ENCODE assay signal across 8 cellular contexts in the genomic region with DNA sequence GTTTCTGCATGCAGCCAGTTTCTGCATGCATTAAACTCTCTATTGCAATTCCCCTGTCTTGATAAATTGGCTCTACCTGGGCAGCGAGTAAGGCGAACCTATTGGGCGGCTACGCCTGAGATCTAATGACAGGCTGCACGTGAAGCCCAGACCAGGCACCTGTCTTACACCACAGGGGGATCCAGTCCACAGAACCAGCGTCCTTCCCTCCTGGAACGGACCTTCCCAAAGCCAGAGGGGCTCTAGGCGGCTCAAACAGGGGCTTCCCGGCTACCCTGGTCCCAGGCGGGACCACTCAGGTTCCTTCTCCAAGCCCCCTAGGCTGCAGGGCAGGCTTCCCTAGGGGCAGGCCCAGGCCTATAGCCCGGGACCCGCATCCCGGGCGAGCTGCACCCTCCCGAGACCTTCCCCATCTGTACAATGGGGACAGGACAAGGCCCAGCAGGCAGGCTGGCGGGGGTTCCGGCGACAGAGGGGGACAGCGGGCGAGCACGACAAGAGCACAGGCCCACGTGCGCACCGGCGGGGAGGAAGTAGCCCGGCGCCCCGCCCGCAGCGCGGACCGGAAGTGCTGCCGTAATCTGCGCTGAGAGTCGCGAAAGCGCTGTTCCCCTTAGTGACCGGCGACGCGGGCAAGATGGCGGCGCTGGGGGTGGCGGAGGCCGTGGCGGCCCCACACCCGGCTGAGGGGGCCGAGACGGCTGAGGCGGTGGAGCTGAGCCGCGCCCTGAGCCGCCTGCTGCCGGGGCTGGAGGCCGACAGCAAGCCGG. TPM values are rescaled to one million over a fixed set of nuclear protein-coding genes. Genes with fewer than 3 reads are reported as not detected.
A peak's percentile ranks its signal among the peaks of the same experiment; 100 is the strongest.
DNase-seq lines count a peak whose midpoint lies in the region; ATAC-seq and TF ChIP-seq lines count a peak whose summit lies in the region.

TSS of gene DNAAF5 (plus strand) at position 616 of the 770 bp plus-strand sequence. CDS start at position 638, 22 bp downstream.

- peak within 1 kb of the TSS; percentile 49 for H3K4me2 ChIP-seq in neural cell (ENCODE audit: low read length)

- H3K27ac ChIP-seq in KOPT-K1 (ENCODE audit: low read depth, low read length, poor library complexity, severe bottlenecking) (peak within 1 kb of the TSS; percentile 86), neural cell (ENCODE audit: low read length) (peak within 1 kb of the TSS; percentile 39)

- H3K4me3 ChIP-seq in fibroblast of the aortic adventitia (ENCODE audit: low read depth, low read length) (peak within 1 kb of the TSS; percentile 73), neural cell (ENCODE audit: low read length) (peak within 1 kb of the TSS; percentile 76)

- H3K4me1 Mint-ChIP-seq in activated T-helper 2 cell treated with anti-CD3 and anti-CD28 coated beads, Interferon-gamma antibody, Interleukin-2, Interleukin-4, amounts not matched to agents 10 μg/mL and 5 μg/mL and 100 μg/mL, durations not matched to agents 14 hours and 24 hours and 36 hours (ENCODE audit: low read depth) = peaks cover 17% of the 10 kb centered on the region
- H3K4me1 Mint-ChIP-seq in stimulated activated naive CD8-positive, alpha-beta T cell treated with anti-CD3 and anti-CD28 coated beads, Interleukin-15, amount 100 ng/mL, for 72 hours = peaks cover 58% of the 10 kb centered on the region

- peaks cover 63% of the 10 kb centered on the region for H3K36me3 ChIP-seq in KOPT-K1 (ENCODE audit: insufficient read depth, low read length)
- H3K36me3 ChIP-seq in neural cell (ENCODE audit: insufficient read depth, low read length) = no peaks in the 10 kb centered on the region

- peak within 1 kb of the TSS; percentile 70 for H3K9ac ChIP-seq in neural cell (ENCODE audit: low read length)

- H3K4me3 Mint-ChIP-seq in activated T-helper 2 cell treated with anti-CD3 and anti-CD28 coated beads, Interferon-gamma antibody, Interleukin-2, Interleukin-4, amounts not matched to agents 10 μg/mL and 5 μg/mL and 100 μg/mL, durations not matched to agents 14 hours and 24 hours and 36 hours (ENCODE audit: low read depth) = peak within 1 kb of the TSS; percentile 92
- peak within 1 kb of the TSS; percentile 91 to 97 for H3K4me3 Mint-ChIP-seq in stimulated activated naive CD8-positive, alpha-beta T cell treated with anti-CD3 and anti-CD28 coated beads, Interleukin-15, amount 100 ng/mL, for 72 hours

- intact Hi-C loops in activated T-helper 2 cell treated with anti-CD3 and anti-CD28 coated beads, Interferon-gamma antibody, Interleukin-2, Interleukin-4, amounts not matched to agents 10 μg/mL and 5 μg/mL and 100 μg/mL, durations not matched to agents 14 hours and 24 hours and 36 hours (cut with micrococcal nuclease) = loop anchor here (1.0 to 5.0 kb wide), 4 partner anchors 91 to 207 kb away; partner anchors contain the start of gene PDGFA

- TF ChIP-seq CTCF in fibroblast of the aortic adventitia (IDR thresholded peaks at IDR 0.05; ENCODE audit: insufficient read depth, low read length) = no peak
- no peak for TF ChIP-seq CTCF in neural cell (IDR thresholded peaks at IDR 0.05; ENCODE audit: poor library complexity, severe bottlenecking)

- H4K20me1 ChIP-seq in neural cell (ENCODE audit: insufficient read depth) = no peaks in the 10 kb centered on the region

- ATAC-seq in GM21825 (IDR thresholded peaks at IDR 0.05; ENCODE audit: unreplicated experiment) = peak; percentile 78
- peak; percentile 92 for ATAC-seq in stimulated activated naive CD8-positive, alpha-beta T cell treated with anti-CD3 and anti-CD28 coated beads, Interleukin-15, amount 100 ng/mL, for 72 hours

- H3K9me3 ChIP-seq in KOPT-K1 (ENCODE audit: insufficient read depth, low read length, poor library complexity, severe bottlenecking) (peaks cover 49% of the 10 kb centered on the region), neural cell (ENCODE audit: low read length) (peaks cover 3% of the 10 kb centered on the region)

- no peaks in the 10 kb centered on the region for H3K27me3 ChIP-seq in neural cell (ENCODE audit: insufficient read depth, low read depth, low read length)

- no peaks in the 10 kb centered on the region for H3F3A ChIP-seq in neural cell (ENCODE audit: insufficient read depth, low read length, poor library complexity, severe bottlenecking)

- peak; percentile 95 for DNase-seq in Daoy (ENCODE audit: low read depth)
- DNase-seq in RPMI8226 = peak; percentile 97
- DNase-seq in activated T-helper 2 cell treated with anti-CD3 and anti-CD28 coated beads, Interferon-gamma antibody, Interleukin-2, Interleukin-4, amounts not matched to agents 10 μg/mL and 5 μg/mL and 100 μg/mL, durations not matched to agents 14 hours and 24 hours and 36 hours (ENCODE audit: low spot score) = peak; percentile 85
- DNase-seq in fibroblast of the aortic adventitia (ENCODE audit: low read depth) = peak; percentile 77
- DNase-seq in stimulated activated naive CD8-positive, alpha-beta T cell treated with anti-CD3 and anti-CD28 coated beads, Interleukin-15, amount 100 ng/mL, for 72 hours = peak; percentile 79 to 90

- peak within 1 kb of the TSS; percentile 91 for H3K27ac Mint-ChIP-seq in activated T-helper 2 cell treated with anti-CD3 and anti-CD28 coated beads, Interferon-gamma antibody, Interleukin-2, Interleukin-4, amounts not matched to agents 10 μg/mL and 5 μg/mL and 100 μg/mL, durations not matched to agents 14 hours and 24 hours and 36 hours
- peak within 1 kb of the TSS; percentile 89 to 95 for H3K27ac Mint-ChIP-seq in stimulated activated naive CD8-positive, alpha-beta T cell treated with anti-CD3 and anti-CD28 coated beads, Interleukin-15, amount 100 ng/mL, for 72 hours

- H2AFZ ChIP-seq in neural cell (ENCODE audit: low read depth, low read length) = peak within 1 kb of the TSS; percentile 69

- peaks cover 25% of the 10 kb centered on the region for H3K9me3 Mint-ChIP-seq in activated T-helper 2 cell treated with anti-CD3 and anti-CD28 coated beads, Interferon-gamma antibody, Interleukin-2, Interleukin-4, amounts not matched to agents 10 μg/mL and 5 μg/mL and 100 μg/mL, durations not matched to agents 14 hours and 24 hours and 36 hours
- peaks cover 12 to 28% of the 10 kb centered on the region in 2 donors for H3K9me3 Mint-ChIP-seq in stimulated activated naive CD8-positive, alpha-beta T cell treated with anti-CD3 and anti-CD28 coated beads, Interleukin-15, amount 100 ng/mL, for 72 hours

- no peaks in the 10 kb centered on the region for H3K9me2 ChIP-seq in neural cell (ENCODE audit: insufficient read depth, low read length)

- H3K27me3 Mint-ChIP-seq in activated T-helper 2 cell treated with anti-CD3 and anti-CD28 coated beads, Interferon-gamma antibody, Interleukin-2, Interleukin-4, amounts not matched to agents 10 μg/mL and 5 μg/mL and 100 μg/mL, durations not matched to agents 14 hours and 24 hours and 36 hours (ENCODE audit: low read depth) = no peaks in the 10 kb centered on the region
- no peaks in the 10 kb centered on the region for H3K27me3 Mint-ChIP-seq in stimulated activated naive CD8-positive, alpha-beta T cell treated with anti-CD3 and anti-CD28 coated beads, Interleukin-15, amount 100 ng/mL, for 72 hours

- no peak for TF ChIP-seq RAD21 in neural cell (conservative IDR thresholded peaks at IDR 0.05)

- H3K36me3 Mint-ChIP-seq in activated T-helper 2 cell treated with anti-CD3 and anti-CD28 coated beads, Interferon-gamma antibody, Interleukin-2, Interleukin-4, amounts not matched to agents 10 μg/mL and 5 μg/mL and 100 μg/mL, durations not matched to agents 14 hours and 24 hours and 36 hours (ENCODE audit: low read depth) = peaks cover 60% of the 10 kb centered on the region

- H3K79me2 ChIP-seq in neural cell (replicated peaks; ENCODE audit: insufficient read depth, low read length) = peaks cover 10% of the 10 kb centered on the region

- peak; percentile 48 for TF ChIP-seq EP300 in neural cell (conservative IDR thresholded peaks at IDR 0.05; ENCODE audit: poor library complexity, severe bottlenecking)

TF ChIP-seq in neural cell, 6 proteins besides CTCF, POLR2A, EP300 and RAD21:
- TF ChIP-seq EZH2 (IDR thresholded peaks at IDR 0.05; ENCODE audit: borderline replicate concordance, insufficient read depth, low read length, poor library complexity, severe bottlenecking) = no peak
- TF ChIP-seq TAF1 (IDR thresholded peaks at IDR 0.05; ENCODE audit: low read depth) = no peak
- TF ChIP-seq SMC3 (conservative IDR thresholded peaks at IDR 0.05; ENCODE audit: poor library complexity) = no peak
- peak; percentile 73 for TF ChIP-seq POLR2AphosphoS5 (IDR thresholded peaks at IDR 0.05)
- TF ChIP-seq REST (IDR thresholded peaks at IDR 0.05; ENCODE audit: borderline replicate concordance) = no peak
- TF ChIP-seq MXI1 (conservative IDR thresholded peaks at IDR 0.05; ENCODE audit: poor library complexity, severe bottlenecking) = peak; percentile 98

RNA-seq across cellular contexts. Expression of gene DNAAF5, which starts in this region (rescaled TPM):
- total RNA-seq in Daoy (2014; rRNA removed; shearing (Covaris generic)) = 46.3 and 56.7 TPM in 2 replicates
- total RNA-seq in activated T-helper 2 cell treated with anti-CD3 and anti-CD28 coated beads, Interferon-gamma antibody, Interleukin-2, Interleukin-4, amounts not matched to agents 10 μg/mL and 5 μg/mL and 100 μg/mL, durations not matched to agents 14 hours and 24 hours and 36 hours = 41.5 and 41.7 TPM in 2 replicates
- 10.5 and 22.0 TPM in 2 replicates for total RNA-seq in fibroblast of the aortic adventitia (ENCODE audit: low replicate concordance)
- 5.3 and 8.0 TPM in 2 replicates for polyA plus RNA-seq in neural cell
- 8.5 and 12.2 TPM in 2 replicates for polyA minus RNA-seq in neural cell

Comparison
In these comparisons a context has a peak if more than half of its experiments do, and no peak if none do; other contexts are left out.
1. Peak in every context shown above with its lines: DNase-seq, ATAC-seq, H3K4me3 ChIP-seq and H3K27ac ChIP-seq.